Comparison of ENCODE assay signal across 22 cellular contexts in genomic region chr3:30723211-30723610, GRCh38.
"Had no signal": no experiment of that assay in that cellular context is flagged by ENCODE, and none has a peak within 500 bp of the region (broad histone marks: within the 10 kb centered on the region; RNA-seq: fewer than 3 reads in every experiment).

No MANE protein-coding gene starts in this region.

- DNase-seq: dermis blood vessel endothelial cell; dorsolateral prefrontal cortex; effector CD4-positive, alpha-beta T cell; effector memory CD4-positive, alpha-beta T cell; foreskin keratinocyte; heart left ventricle; hypothalamus; immature natural killer cell; islet precursor cell; kidney; kidney glomerular epithelial cell; left colon; left lung; left ventricle myocardium superior; lower lobe of right lung; mesenchymal stem cell; mucosa of descending colon; naive B cell had no signal

- H3K4me3 ChIP-seq: coronary artery, dorsolateral prefrontal cortex, esophagus muscularis mucosa, gastroesophageal sphincter, heart left ventricle, hepatocyte, left lung, lower lobe of right lung, mucosa of descending colon had no signal

- H3K36me3 ChIP-seq: esophagus muscularis mucosa, heart left ventricle, left lung, lower lobe of right lung had no signal

- ATAC-seq: foreskin keratinocyte, gastroesophageal sphincter, heart left ventricle, left colon, left lung, left ventricle myocardium superior, lower lobe of right lung, mucosa of descending colon had no signal

- H3K27me3 ChIP-seq: esophagus muscularis mucosa, gastroesophageal sphincter, heart left ventricle, hepatocyte, left lung had no signal

- H3K27ac ChIP-seq: coronary artery, dorsolateral prefrontal cortex, esophagus muscularis mucosa, foreskin keratinocyte, gastroesophageal sphincter, heart left ventricle, hepatocyte, left lung, lower lobe of right lung had no signal

- H2AFZ ChIP-seq: hepatocyte had no signal

- H3K4me2 ChIP-seq: hepatocyte had no signal

- H3K4me1 ChIP-seq: gastroesophageal sphincter, heart left ventricle, left lung, lower lobe of right lung had no signal

- H3K9me3 ChIP-seq: esophagus muscularis mucosa, gastroesophageal sphincter, heart left ventricle, left lung, lower lobe of right lung, mucosa of descending colon had no signal
